ENCODE assay signal across 2 cellular contexts in genomic region chr12:75658286-75658685, GRCh38.
TF ChIP-seq lines count a peak whose summit lies in the region.

No MANE protein-coding gene starts in this region.

TF ChIP-seq in HCT116, 20 proteins besides CTCF, POLR2A, EP300 and RAD21 (continued from another document):
- 0 out of 2 replicates have a peak, but pooled peaks have one; percentile 7 for TF ChIP-seq MAX (IDR thresholded peaks at IDR 0.05)
- peak; percentile 17; the same call in 1 of the 2 replicates for TF ChIP-seq CEBPB (IDR thresholded peaks at IDR 0.05; ENCODE audit: low read depth)
- no peak for TF ChIP-seq POLR2AphosphoS5 (IDR thresholded peaks at IDR 0.05; ENCODE audit: low read depth, low read length)
- no peak for TF ChIP-seq ZBTB33 (IDR thresholded peaks at IDR 0.05; ENCODE audit: extremely low read depth, insufficient replicate concordance, low read length)
- TF ChIP-seq YY1 (IDR thresholded peaks at IDR 0.05; ENCODE audit: extremely low read depth, insufficient replicate concordance, low read depth, low read length), result no peak
- no peak for TF ChIP-seq REST (IDR thresholded peaks at IDR 0.05; ENCODE audit: low read depth)
- TF ChIP-seq SIN3A (IDR thresholded peaks at IDR 0.05; ENCODE audit: low read depth), result peak; percentile 25; the same call in 1 of the 2 replicates
- TF ChIP-seq SRF (IDR thresholded peaks at IDR 0.05; ENCODE audit: low read depth), result no peak
- TF ChIP-seq EZH2 (IDR thresholded peaks at IDR 0.05), result no peak
- no peak for TF ChIP-seq ZNF274 (IDR thresholded peaks at IDR 0.05; ENCODE audit: low read depth, low read length)
- TF ChIP-seq ATF3 (IDR thresholded peaks at IDR 0.05), result no peak
- no peak for TF ChIP-seq EGR1 (IDR thresholded peaks at IDR 0.05; ENCODE audit: low read depth)
- no peak for TF ChIP-seq ZFX (IDR thresholded peaks at IDR 0.05)
- TF ChIP-seq TCF7L2 (IDR thresholded peaks at IDR 0.05; ENCODE audit: borderline replicate concordance, extremely low read depth, insufficient read depth, insufficient read length), result no peak
TF ChIP-seq in HCT116: peak in this region for 3.

TF ChIP-seq in endothelial cell of umbilical vein, 7 proteins besides CTCF, POLR2A, EP300 and RAD21 (continued from another document):
- TF ChIP-seq MAX (IDR thresholded peaks at IDR 0.05; ENCODE audit: insufficient read depth, insufficient read length) (no peak), FOS (IDR thresholded peaks at IDR 0.05; ENCODE audit: borderline replicate concordance, insufficient read depth, low read length) (no peak)
TF ChIP-seq in endothelial cell of umbilical vein: peak in this region for 0.
